Comparison of ENCODE assay signal across 1 cellular context in the genomic region with DNA sequence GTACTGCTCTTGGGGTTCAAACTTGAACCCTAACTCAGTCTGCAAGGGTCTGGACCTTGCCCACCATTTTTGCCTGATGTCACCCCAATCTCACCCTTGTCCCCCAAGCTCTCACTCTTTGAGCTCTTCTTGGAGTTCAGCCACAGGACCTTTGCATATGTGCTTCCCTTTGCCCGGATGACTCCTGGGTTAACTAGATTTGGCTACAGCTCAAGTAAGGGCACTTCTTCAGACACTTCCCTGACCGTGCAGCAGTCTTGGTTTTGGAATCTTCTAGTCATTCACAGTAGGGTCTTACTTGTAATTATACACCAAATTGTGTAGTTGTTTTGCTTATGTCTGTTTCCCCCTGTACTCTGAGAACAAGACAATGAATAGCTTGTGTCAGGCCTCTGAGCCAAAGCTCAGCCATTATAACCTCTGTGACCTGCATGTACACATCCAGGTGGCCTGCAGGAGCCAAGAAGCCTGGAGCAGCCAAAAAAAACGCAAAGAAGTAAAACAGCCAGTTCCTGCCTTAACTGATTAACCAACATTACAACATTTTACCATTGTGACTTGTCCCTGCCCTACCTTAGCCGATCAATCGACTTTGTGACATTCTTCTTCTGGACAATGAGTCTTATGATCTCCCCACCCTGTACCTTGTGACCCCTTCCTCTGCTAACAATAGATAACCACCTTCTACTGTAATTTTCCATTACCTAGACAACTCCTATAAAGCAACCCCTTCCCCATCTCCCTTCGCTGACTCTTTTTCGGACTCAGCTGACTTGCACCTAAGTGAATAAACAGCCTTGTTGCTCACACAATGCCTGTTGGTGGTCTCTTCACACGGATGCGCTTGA.
A peak's percentile ranks its signal among the peaks of the same experiment; 100 is the strongest.
TF ChIP-seq lines count a peak whose summit lies in the region.

No MANE protein-coding gene starts in this region.

TF ChIP-seq in HepG2, 621 proteins besides CTCF, POLR2A, EP300 and RAD21 (continued from another document and continues in another):
- TF ChIP-seq, protein P1, sequence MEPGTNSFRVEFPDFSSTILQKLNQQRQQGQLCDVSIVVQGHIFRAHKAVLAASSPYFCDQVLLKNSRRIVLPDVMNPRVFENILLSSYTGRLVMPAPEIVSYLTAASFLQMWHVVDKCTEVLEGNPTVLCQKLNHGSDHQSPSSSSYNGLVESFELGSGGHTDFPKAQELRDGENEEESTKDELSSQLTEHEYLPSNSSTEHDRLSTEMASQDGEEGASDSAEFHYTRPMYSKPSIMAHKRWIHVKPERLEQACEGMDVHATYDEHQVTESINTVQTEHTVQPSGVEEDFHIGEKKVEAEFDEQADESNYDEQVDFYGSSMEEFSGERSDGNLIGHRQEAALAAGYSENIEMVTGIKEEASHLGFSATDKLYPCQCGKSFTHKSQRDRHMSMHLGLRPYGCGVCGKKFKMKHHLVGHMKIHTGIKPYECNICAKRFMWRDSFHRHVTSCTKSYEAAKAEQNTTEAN (CRISPR knock-in tag; conservative IDR thresholded peaks at IDR 0.05) = no peak
- TF ChIP-seq ZNF264 (CRISPR knock-in tag; IDR thresholded peaks at IDR 0.05) (peak; percentile 67), ZZZ3 (CRISPR knock-in tag; IDR thresholded peaks at IDR 0.05; ENCODE audit: borderline replicate concordance) (no peak), CC2D1A (CRISPR knock-in tag; IDR thresholded peaks at IDR 0.05) (no peak), ZNF589 (CRISPR knock-in tag; conservative IDR thresholded peaks at IDR 0.05) (peak; percentile 76; the same call in 1 of the 2 replicates), REPIN1 (CRISPR knock-in tag; IDR thresholded peaks at IDR 0.05; ENCODE audit: borderline replicate concordance, low read depth) (0 out of 2 replicates have a peak, but pooled peaks have one; percentile 33), ZSCAN30 (CRISPR knock-in tag; IDR thresholded peaks at IDR 0.05) (no peak), HES4 (CRISPR knock-in tag; IDR thresholded peaks at IDR 0.05; ENCODE audit: borderline replicate concordance) (no peak), ZNF251 (CRISPR knock-in tag; IDR thresholded peaks at IDR 0.05) (no peak), MED1 (CRISPR knock-in tag; IDR thresholded peaks at IDR 0.05) (peak; percentile 50), ZFX (CRISPR knock-in tag; IDR thresholded peaks at IDR 0.05; ENCODE audit: low read depth) (peak; percentile 52), ZNF781 (CRISPR knock-in tag; IDR thresholded peaks at IDR 0.05; ENCODE audit: borderline replicate concordance, not compliant biosample characterization) (no peak), ZNF10 (CRISPR knock-in tag; IDR thresholded peaks at IDR 0.05; ENCODE audit: borderline replicate concordance, low read depth) (no peak), ZNF564 (CRISPR knock-in tag; IDR thresholded peaks at IDR 0.05) (no peak), MTF1 (CRISPR knock-in tag; IDR thresholded peaks at IDR 0.05) (no peak), NR3C1 (CRISPR knock-in tag; IDR thresholded peaks at IDR 0.05) (no peak), KDM1A (CRISPR knock-in tag; IDR thresholded peaks at IDR 0.05) (peak; percentile 91), CREB1 (IDR thresholded peaks at IDR 0.05) (no peak), CREB1 (CRISPR knock-in tag; IDR thresholded peaks at IDR 0.05) (peak; percentile 63), HIVEP1 (CRISPR knock-in tag; IDR thresholded peaks at IDR 0.05) (no peak), ZC3H13 (CRISPR knock-in tag; IDR thresholded peaks at IDR 0.05) (no peak), HNRNPK (IDR thresholded peaks at IDR 0.05; ENCODE audit: low read depth, low read length, poor library complexity, severe bottlenecking) (no peak)
- TF ChIP-seq, protein P2, sequence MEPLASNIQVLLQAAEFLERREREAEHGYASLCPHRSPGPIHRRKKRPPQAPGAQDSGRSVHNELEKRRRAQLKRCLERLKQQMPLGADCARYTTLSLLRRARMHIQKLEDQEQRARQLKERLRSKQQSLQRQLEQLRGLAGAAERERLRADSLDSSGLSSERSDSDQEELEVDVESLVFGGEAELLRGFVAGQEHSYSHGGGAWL (CRISPR knock-in tag; IDR thresholded peaks at IDR 0.05) = no peak
- TF ChIP-seq, protein P3, sequence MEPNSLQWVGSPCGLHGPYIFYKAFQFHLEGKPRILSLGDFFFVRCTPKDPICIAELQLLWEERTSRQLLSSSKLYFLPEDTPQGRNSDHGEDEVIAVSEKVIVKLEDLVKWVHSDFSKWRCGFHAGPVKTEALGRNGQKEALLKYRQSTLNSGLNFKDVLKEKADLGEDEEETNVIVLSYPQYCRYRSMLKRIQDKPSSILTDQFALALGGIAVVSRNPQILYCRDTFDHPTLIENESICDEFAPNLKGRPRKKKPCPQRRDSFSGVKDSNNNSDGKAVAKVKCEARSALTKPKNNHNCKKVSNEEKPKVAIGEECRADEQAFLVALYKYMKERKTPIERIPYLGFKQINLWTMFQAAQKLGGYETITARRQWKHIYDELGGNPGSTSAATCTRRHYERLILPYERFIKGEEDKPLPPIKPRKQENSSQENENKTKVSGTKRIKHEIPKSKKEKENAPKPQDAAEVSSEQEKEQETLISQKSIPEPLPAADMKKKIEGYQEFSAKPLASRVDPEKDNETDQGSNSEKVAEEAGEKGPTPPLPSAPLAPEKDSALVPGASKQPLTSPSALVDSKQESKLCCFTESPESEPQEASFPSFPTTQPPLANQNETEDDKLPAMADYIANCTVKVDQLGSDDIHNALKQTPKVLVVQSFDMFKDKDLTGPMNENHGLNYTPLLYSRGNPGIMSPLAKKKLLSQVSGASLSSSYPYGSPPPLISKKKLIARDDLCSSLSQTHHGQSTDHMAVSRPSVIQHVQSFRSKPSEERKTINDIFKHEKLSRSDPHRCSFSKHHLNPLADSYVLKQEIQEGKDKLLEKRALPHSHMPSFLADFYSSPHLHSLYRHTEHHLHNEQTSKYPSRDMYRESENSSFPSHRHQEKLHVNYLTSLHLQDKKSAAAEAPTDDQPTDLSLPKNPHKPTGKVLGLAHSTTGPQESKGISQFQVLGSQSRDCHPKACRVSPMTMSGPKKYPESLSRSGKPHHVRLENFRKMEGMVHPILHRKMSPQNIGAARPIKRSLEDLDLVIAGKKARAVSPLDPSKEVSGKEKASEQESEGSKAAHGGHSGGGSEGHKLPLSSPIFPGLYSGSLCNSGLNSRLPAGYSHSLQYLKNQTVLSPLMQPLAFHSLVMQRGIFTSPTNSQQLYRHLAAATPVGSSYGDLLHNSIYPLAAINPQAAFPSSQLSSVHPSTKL (CRISPR knock-in tag; IDR thresholded peaks at IDR 0.05) = peak; percentile 75
- TF ChIP-seq, protein P4, sequence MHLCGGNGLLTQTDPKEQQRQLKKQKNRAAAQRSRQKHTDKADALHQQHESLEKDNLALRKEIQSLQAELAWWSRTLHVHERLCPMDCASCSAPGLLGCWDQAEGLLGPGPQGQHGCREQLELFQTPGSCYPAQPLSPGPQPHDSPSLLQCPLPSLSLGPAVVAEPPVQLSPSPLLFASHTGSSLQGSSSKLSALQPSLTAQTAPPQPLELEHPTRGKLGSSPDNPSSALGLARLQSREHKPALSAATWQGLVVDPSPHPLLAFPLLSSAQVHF (CRISPR knock-in tag; IDR thresholded peaks at IDR 0.05) = no peak
- TF ChIP-seq, protein P5, sequence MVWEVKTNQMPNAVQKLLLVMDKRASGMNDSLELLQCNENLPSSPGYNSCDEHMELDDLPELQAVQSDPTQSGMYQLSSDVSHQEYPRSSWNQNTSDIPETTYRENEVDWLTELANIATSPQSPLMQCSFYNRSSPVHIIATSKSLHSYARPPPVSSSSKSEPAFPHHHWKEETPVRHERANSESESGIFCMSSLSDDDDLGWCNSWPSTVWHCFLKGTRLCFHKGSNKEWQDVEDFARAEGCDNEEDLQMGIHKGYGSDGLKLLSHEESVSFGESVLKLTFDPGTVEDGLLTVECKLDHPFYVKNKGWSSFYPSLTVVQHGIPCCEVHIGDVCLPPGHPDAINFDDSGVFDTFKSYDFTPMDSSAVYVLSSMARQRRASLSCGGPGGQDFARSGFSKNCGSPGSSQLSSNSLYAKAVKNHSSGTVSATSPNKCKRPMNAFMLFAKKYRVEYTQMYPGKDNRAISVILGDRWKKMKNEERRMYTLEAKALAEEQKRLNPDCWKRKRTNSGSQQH (CRISPR knock-in tag; IDR thresholded peaks at IDR 0.05; ENCODE audit: low read depth) = peak; percentile 30; the same call in 1 of the 2 replicates
- TF ChIP-seq, protein P6, sequence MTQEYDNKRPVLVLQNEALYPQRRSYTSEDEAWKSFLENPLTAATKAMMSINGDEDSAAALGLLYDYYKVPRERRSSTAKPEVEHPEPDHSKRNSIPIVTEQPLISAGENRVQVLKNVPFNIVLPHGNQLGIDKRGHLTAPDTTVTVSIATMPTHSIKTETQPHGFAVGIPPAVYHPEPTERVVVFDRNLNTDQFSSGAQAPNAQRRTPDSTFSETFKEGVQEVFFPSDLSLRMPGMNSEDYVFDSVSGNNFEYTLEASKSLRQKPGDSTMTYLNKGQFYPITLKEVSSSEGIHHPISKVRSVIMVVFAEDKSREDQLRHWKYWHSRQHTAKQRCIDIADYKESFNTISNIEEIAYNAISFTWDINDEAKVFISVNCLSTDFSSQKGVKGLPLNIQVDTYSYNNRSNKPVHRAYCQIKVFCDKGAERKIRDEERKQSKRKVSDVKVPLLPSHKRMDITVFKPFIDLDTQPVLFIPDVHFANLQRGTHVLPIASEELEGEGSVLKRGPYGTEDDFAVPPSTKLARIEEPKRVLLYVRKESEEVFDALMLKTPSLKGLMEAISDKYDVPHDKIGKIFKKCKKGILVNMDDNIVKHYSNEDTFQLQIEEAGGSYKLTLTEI (CRISPR knock-in tag; conservative IDR thresholded peaks at IDR 0.05) = no peak
- TF ChIP-seq, protein P7, sequence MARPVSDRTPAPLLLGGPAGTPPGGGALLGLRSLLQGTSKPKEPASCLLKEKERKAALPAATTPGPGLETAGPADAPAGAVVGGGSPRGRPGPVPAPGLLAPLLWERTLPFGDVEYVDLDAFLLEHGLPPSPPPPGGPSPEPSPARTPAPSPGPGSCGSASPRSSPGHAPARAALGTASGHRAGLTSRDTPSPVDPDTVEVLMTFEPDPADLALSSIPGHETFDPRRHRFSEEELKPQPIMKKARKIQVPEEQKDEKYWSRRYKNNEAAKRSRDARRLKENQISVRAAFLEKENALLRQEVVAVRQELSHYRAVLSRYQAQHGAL (CRISPR knock-in tag; IDR thresholded peaks at IDR 0.05; ENCODE audit: not compliant biosample characterization) = no peak
- TF ChIP-seq, protein P8, sequence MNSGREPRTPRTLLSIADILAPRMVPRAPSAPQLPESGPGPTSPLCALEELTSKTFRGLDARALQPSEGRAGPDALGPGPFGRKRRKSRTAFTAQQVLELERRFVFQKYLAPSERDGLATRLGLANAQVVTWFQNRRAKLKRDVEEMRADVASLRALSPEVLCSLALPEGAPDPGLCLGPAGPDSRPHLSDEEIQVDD (CRISPR knock-in tag; IDR thresholded peaks at IDR 0.05; ENCODE audit: borderline replicate concordance) = no peak
- TF ChIP-seq, protein P9, sequence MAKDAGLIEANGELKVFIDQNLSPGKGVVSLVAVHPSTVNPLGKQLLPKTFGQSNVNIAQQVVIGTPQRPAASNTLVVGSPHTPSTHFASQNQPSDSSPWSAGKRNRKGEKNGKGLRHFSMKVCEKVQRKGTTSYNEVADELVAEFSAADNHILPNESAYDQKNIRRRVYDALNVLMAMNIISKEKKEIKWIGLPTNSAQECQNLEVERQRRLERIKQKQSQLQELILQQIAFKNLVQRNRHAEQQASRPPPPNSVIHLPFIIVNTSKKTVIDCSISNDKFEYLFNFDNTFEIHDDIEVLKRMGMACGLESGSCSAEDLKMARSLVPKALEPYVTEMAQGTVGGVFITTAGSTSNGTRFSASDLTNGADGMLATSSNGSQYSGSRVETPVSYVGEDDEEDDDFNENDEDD (CRISPR knock-in tag; IDR thresholded peaks at IDR 0.05; ENCODE audit: borderline replicate concordance) = no peak
- TF ChIP-seq, protein P10, sequence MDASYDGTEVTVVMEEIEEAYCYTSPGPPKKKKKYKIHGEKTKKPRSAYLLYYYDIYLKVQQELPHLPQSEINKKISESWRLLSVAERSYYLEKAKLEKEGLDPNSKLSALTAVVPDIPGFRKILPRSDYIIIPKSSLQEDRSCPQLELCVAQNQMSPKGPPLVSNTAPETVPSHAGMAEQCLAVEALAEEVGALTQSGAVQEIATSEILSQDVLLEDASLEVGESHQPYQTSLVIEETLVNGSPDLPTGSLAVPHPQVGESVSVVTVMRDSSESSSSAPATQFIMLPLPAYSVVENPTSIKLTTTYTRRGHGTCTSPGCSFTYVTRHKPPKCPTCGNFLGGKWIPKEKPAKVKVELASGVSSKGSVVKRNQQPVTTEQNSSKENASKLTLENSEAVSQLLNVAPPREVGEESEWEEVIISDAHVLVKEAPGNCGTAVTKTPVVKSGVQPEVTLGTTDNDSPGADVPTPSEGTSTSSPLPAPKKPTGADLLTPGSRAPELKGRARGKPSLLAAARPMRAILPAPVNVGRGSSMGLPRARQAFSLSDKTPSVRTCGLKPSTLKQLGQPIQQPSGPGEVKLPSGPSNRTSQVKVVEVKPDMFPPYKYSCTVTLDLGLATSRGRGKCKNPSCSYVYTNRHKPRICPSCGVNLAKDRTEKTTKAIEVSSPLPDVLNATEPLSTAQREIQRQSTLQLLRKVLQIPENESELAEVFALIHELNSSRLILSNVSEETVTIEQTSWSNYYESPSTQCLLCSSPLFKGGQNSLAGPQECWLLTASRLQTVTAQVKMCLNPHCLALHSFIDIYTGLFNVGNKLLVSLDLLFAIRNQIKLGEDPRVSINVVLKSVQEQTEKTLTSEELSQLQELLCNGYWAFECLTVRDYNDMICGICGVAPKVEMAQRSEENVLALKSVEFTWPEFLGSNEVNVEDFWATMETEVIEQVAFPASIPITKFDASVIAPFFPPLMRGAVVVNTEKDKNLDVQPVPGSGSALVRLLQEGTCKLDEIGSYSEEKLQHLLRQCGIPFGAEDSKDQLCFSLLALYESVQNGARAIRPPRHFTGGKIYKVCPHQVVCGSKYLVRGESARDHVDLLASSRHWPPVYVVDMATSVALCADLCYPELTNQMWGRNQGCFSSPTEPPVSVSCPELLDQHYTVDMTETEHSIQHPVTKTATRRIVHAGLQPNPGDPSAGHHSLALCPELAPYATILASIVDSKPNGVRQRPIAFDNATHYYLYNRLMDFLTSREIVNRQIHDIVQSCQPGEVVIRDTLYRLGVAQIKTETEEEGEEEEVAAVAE (CRISPR knock-in tag; IDR thresholded peaks at IDR 0.05; ENCODE audit: borderline replicate concordance) = no peak
- TF ChIP-seq, protein P11, sequence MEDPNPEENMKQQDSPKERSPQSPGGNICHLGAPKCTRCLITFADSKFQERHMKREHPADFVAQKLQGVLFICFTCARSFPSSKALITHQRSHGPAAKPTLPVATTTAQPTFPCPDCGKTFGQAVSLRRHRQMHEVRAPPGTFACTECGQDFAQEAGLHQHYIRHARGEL (CRISPR knock-in tag; IDR thresholded peaks at IDR 0.05) = no peak
